Comparison of ENCODE assay signal across 20 cellular contexts in the genomic region with DNA sequence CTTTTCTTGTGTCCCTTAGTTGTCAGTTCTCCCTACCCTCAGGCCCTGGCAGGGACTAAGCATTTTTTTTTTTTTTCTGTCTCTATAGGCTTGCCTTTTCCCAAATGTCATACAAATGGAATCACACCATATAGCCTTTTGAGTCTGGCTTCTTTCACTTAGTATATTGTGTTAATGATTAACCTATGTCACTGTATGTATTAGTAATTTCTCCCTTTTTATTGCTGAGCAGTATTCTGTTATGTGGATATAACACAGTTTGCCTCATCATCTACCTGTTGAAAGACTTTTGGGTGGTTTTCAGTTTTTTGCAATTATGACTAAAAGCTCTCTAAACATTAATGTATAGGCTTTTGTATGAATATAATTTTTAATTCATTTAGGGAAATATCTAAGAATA. TPM values are rescaled to one million over a fixed set of nuclear protein-coding genes. Genes with fewer than 3 reads are reported as not detected.
DNase-seq lines count a peak whose midpoint lies in the region; ATAC-seq and FAIRE-seq lines count a peak whose summit lies in the region.
"Had no signal": no experiment of that assay in that cellular context is flagged by ENCODE, and none has a peak within 500 bp of the region (broad histone marks: within the 10 kb centered on the region; RNA-seq: fewer than 3 reads in every experiment).

No MANE protein-coding gene starts in this region.

- H3K36me3 ChIP-seq in small intestine (ENCODE audit: control insufficient read depth in 2 of 2, insufficient read depth in 2 of 2, low read length in 2 of 2) = no peaks in the 10 kb centered on the region
- H3K36me3 ChIP-seq: BLaER1 had no signal

- ATAC-seq in GM18907 (IDR thresholded peaks at IDR 0.05; ENCODE audit: unreplicated experiment) (peak; percentile 65), HG03175 (IDR thresholded peaks at IDR 0.05; ENCODE audit: unreplicated experiment) (peak; percentile 65)
- ATAC-seq: GM12878, HCT116 had no signal

- no peak for FAIRE-seq in small intestine (lab: Jason Lieb, UNC)
- FAIRE-seq: GM12878, HTR-8/SVneo had no signal

- no peak overlapping the region for H3K4me3 ChIP-seq in small intestine (ENCODE audit: low read depth in 1 of 2, low read length in 2 of 2)
- H3K4me3 ChIP-seq: BLaER1, GM12878 had no signal

- H3K27me3 ChIP-seq in small intestine (ENCODE audit: control insufficient read depth in 2 of 2, insufficient read depth in 2 of 2, low read length in 2 of 2) = no peaks in the 10 kb centered on the region
- H3K27me3 ChIP-seq: BLaER1 had no signal

- no peaks in the 10 kb centered on the region for H3K4me1 ChIP-seq in small intestine (ENCODE audit: control insufficient read depth in 2 of 2, insufficient read depth in 1 of 2, low read depth in 1 of 2, low read length in 1 of 2)
- H3K4me1 ChIP-seq: BLaER1 had no signal

- H3K27ac ChIP-seq in small intestine (ENCODE audit: low read depth in 1 of 2, low read length in 1 of 2) = no peak overlapping the region
- H3K27ac ChIP-seq: BLaER1, HL-60 had no signal

- peak; percentile 52 for DNase-seq in DMS53 (lab: John Stamatoyannopoulos, UW)
- peak; percentile 16 for DNase-seq in small intestine
- no peak for DNase-seq in activated CD4-positive, CD25-positive, alpha-beta regulatory T cell treated with anti-CD3 and anti-CD28 coated beads, Interleukin-2, amount 50 U/mL, for 72 hours
- no peak for DNase-seq in NCI-H146 treated with DMSO at 0.1 percent for 48 hours (lab: John Stamatoyannopoulos, UW; ENCODE audit: unreplicated experiment)
- DNase-seq in SIG-M5 (lab: John Stamatoyannopoulos, UW) = no peak
- DNase-seq: 8988T; CD4-positive, alpha-beta memory T cell; DMS153; DND-41; GOT3; H7; HFFc6; KBM-7 had no signal

- no peaks in the 10 kb centered on the region for H3K9me3 ChIP-seq in small intestine (ENCODE audit: control insufficient read depth, low read depth)
- H3K9me3 ChIP-seq: BLaER1 had no signal

RNA-seq across cellular contexts. Expression of gene FBXO30, which starts 16.0 kb away (rescaled TPM):
- 1 to 10 TPM; 1.9 to 4.2 (median 3.6) TPM for polyA plus RNA-seq in small intestine

Comparison
In these comparisons a context has a peak if more than half of its experiments do, and no peak if none do; other contexts are left out.
1. DNase-seq: peak in DMS53 (single experiment) and small intestine (single experiment); none in activated CD4-positive, CD25-positive, alpha-beta regulatory T cell treated with anti-CD3 and anti-CD28 coated beads, Interleukin-2, amount 50 U/mL, for 72 hours (single experiment), NCI-H146 treated with DMSO at 0.1 percent for 48 hours (single experiment) and SIG-M5 (single experiment).